Comparison of ENCODE assay signal across 1 cellular context in the genomic region with DNA sequence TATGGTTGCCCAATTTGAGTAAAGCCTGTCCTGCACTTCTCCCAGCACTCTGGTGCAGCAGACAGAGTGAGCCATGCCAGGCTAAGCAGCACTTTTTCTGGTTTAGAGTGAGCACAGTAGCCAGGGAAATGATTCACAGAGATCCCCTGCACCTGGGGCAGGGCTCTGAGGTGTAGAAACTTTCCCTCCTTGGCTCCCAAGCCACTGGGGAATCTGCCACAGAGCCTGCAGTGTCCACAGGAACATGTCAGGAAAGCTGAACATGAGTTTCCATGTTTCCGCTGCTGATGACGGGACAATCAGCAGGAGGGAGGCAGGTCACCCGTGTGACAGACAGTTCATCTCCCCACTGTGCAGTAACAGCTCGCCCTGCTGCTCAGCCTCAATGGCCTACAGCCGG.
TF ChIP-seq lines count a peak whose summit lies in the region.

No MANE protein-coding gene starts in this region.

TF ChIP-seq in H1, 55 proteins besides CTCF, POLR2A, EP300 and RAD21:
- TF ChIP-seq, protein P1, sequence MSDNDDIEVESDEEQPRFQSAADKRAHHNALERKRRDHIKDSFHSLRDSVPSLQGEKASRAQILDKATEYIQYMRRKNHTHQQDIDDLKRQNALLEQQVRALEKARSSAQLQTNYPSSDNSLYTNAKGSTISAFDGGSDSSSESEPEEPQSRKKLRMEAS (IDR thresholded peaks at IDR 0.05): no peak
- TF ChIP-seq SP2 (IDR thresholded peaks at IDR 0.05; ENCODE audit: low read length) (no peak), EZH2 (IDR thresholded peaks at IDR 0.05; ENCODE audit: low read depth, low read length, severe bottlenecking) (no peak), RFX5 (IDR thresholded peaks at IDR 0.05; ENCODE audit: borderline replicate concordance, low read depth, low read length) (no peak), GTF2F1 (IDR thresholded peaks at IDR 0.05; ENCODE audit: borderline replicate concordance, low read depth, low read length) (no peak), SIX5 (IDR thresholded peaks at IDR 0.05; ENCODE audit: low read depth, low read length) (no peak), SIRT6 (IDR thresholded peaks at IDR 0.05; ENCODE audit: low read length) (no peak), CHD2 (IDR thresholded peaks at IDR 0.05; ENCODE audit: low read length) (no peak), JUND (IDR thresholded peaks at IDR 0.05; ENCODE audit: low read length) (no peak), SUZ12 (IDR thresholded peaks at IDR 0.05; ENCODE audit: low read length) (no peak), CEBPB (IDR thresholded peaks at IDR 0.05; ENCODE audit: low read depth, low read length) (no peak), CTBP2 (IDR thresholded peaks at IDR 0.05; ENCODE audit: borderline replicate concordance, insufficient read depth, insufficient read length, low read length) (no peak), RBBP5 (IDR thresholded peaks at IDR 0.05; ENCODE audit: borderline replicate concordance, low read depth, low read length) (no peak), CREB1 (IDR thresholded peaks at IDR 0.05) (no peak), MAFK (IDR thresholded peaks at IDR 0.05; ENCODE audit: low read depth, low read length) (no peak), SAP30 (IDR thresholded peaks at IDR 0.05; ENCODE audit: insufficient read depth, insufficient replicate concordance, low read length) (no peak)
- TF ChIP-seq, protein P2, sequence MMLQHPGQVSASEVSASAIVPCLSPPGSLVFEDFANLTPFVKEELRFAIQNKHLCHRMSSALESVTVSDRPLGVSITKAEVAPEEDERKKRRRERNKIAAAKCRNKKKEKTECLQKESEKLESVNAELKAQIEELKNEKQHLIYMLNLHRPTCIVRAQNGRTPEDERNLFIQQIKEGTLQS (IDR thresholded peaks at IDR 0.05; ENCODE audit: insufficient read depth, low read depth, low read length): no peak
